ENCODE assay signal across 17 cellular contexts in genomic region chr4:40059362-40059761, GRCh38. TPM values are rescaled to one million over a fixed set of nuclear protein-coding genes. Genes with fewer than 3 reads are reported as not detected.
DNase-seq lines count a peak whose midpoint lies in the region; ATAC-seq, FAIRE-seq and TF ChIP-seq lines count a peak whose summit lies in the region.
"Had no signal": no experiment of that assay in that cellular context is flagged by ENCODE, and none has a peak within 500 bp of the region (broad histone marks: within the 10 kb centered on the region; RNA-seq: fewer than 3 reads in every experiment).

No MANE protein-coding gene starts in this region.

- peaks cover 32% of the 10 kb centered on the region for H3K4me1 Mint-ChIP-seq in activated CD4-positive, alpha-beta T cell treated with anti-CD3 and anti-CD28 coated beads for 36 hours
- H3K4me1 Mint-ChIP-seq in IgD-negative memory B cell (peaks cover 14 to 17% (median 17%) of the 10 kb centered on the region in 3 donors), nephron (peaks cover 27% of the 10 kb centered on the region)

- no peak overlapping the region for H3K27ac Mint-ChIP-seq in activated CD4-positive, alpha-beta T cell treated with anti-CD3 and anti-CD28 coated beads for 36 hours
- H3K27ac Mint-ChIP-seq in IgD-negative memory B cell (no peak overlapping the region), nephron (peak overlapping the region; percentile 14 to 92 (median 69))
- H3K27ac Mint-ChIP-seq: memory B cell had no signal

- POLR2A ChIA-PET in activated CD4-positive, alpha-beta T cell treated with anti-CD3 and anti-CD28 coated beads for 36 hours (lab: Charles Lee) = no interaction called here
- POLR2A ChIA-PET in GM12878 (lab: Charles Lee) = interaction anchor here (0.6 to 1.2 kb wide), 5 partner anchors 10 to 934 kb away, joined by 3 to 4 read pairs (median 3); no protein-coding TSS in a partner anchor

- H3K27ac ChIP-seq in GM12878 (ENCODE audit: control insufficient read depth, insufficient read depth) = no peak overlapping the region
- H3K27ac ChIP-seq: colonic mucosa had no signal

- no peak for TF ChIP-seq RAD21 in GM12878 (IDR thresholded peaks at IDR 0.05; ENCODE audit: insufficient read depth, low read depth, low read length)

- SMC1A ChIA-PET in GM12878 (lab: Charles Lee; ENCODE audit: uncharacterized antibody, unreplicated experiment) = interaction anchor here (0.9 to 4.3 kb wide), 10 partner anchors 12 to 563 kb away, joined by 3 to 17 read pairs (median 6); no protein-coding TSS in a partner anchor

- no peaks in the 10 kb centered on the region for H3K36me3 ChIP-seq in GM12878 (ENCODE audit: control insufficient read depth in 2 of 2, insufficient read depth in 2 of 2, low read length in 1 of 2)
- H3K36me3 ChIP-seq: colonic mucosa, uterus had no signal

- H3K36me3 Mint-ChIP-seq in activated CD4-positive, alpha-beta T cell treated with anti-CD3 and anti-CD28 coated beads for 36 hours (ENCODE audit: low read depth) = peaks cover 23% of the 10 kb centered on the region
- H3K36me3 Mint-ChIP-seq in IgD-negative memory B cell (peaks cover 3% of the 10 kb centered on the region), nephron (ENCODE audit: low read depth) (peaks cover 27% of the 10 kb centered on the region)

- no peaks in the 10 kb centered on the region for H3K27me3 Mint-ChIP-seq in activated CD4-positive, alpha-beta T cell treated with anti-CD3 and anti-CD28 coated beads for 36 hours
- H3K27me3 Mint-ChIP-seq in IgD-negative memory B cell (no peaks in the 10 kb centered on the region), nephron (ENCODE audit: low read depth) (no peaks in the 10 kb centered on the region)
- H3K27me3 Mint-ChIP-seq: memory B cell had no signal

- no peaks in the 10 kb centered on the region for H3K9me3 Mint-ChIP-seq in activated CD4-positive, alpha-beta T cell treated with anti-CD3 and anti-CD28 coated beads for 36 hours (ENCODE audit: low read depth)
- peaks cover 0 to 3% (median 0%) of the 10 kb centered on the region in 3 donors for H3K9me3 Mint-ChIP-seq in IgD-negative memory B cell
- no peaks in the 10 kb centered on the region for H3K9me3 Mint-ChIP-seq in nephron
- H3K9me3 Mint-ChIP-seq: memory B cell had no signal

- no peaks in the 10 kb centered on the region for H4K20me1 ChIP-seq in GM12878 (ENCODE audit: control insufficient read depth, insufficient read depth)

- no peak for ATAC-seq in activated CD4-positive, alpha-beta T cell treated with anti-CD3 and anti-CD28 coated beads for 36 hours
- ATAC-seq in GM12878 = no peak

- H2AFZ ChIP-seq in GM12878 (ENCODE audit: control insufficient read depth, low read depth, low read length) = no peak overlapping the region

- intact Hi-C loops in activated CD4-positive, alpha-beta T cell treated with anti-CD3 and anti-CD28 coated beads for 36 hours (cut with DNase I, micrococcal nuclease) = loop anchor here (5.0 to 10.0 kb wide), 7 partner anchors 63 to 783 kb away; no protein-coding TSS in a partner anchor
- intact Hi-C loops in GM12878 (cut with micrococcal nuclease; ENCODE audit: unreplicated experiment) = loop anchor here (5.0 kb wide), 4 partner anchors 73 to 493 kb away; no protein-coding TSS in a partner anchor

- H3K4me2 ChIP-seq in GM12878 (ENCODE audit: control insufficient read depth, insufficient read depth) = peak overlapping the region; percentile 99

- no TSS peak for BruUV-seq in GM12878 (replicated peaks; lab: Mats Ljungman, UMichigan)

- 97% methylated on average over 6 of the region's 6 CpGs for WGBS in GM12878 (ENCODE audit: insufficient coverage, insufficient replicate concordance, low lambda C conversion rate, missing lambda C conversion rate)

- peaks cover 10% of the 10 kb centered on the region for H3K4me1 ChIP-seq in GM12878 (ENCODE audit: control insufficient read depth, insufficient read depth, low read length)

- CTCF ChIA-PET in activated CD4-positive, alpha-beta T cell treated with anti-CD3 and anti-CD28 coated beads for 36 hours (lab: Charles Lee) = interaction anchor here (1.6 to 2.1 kb wide), 2 partner anchors 258 to 266 kb away, joined by 3 to 13 read pairs; no protein-coding TSS in a partner anchor
- CTCF ChIA-PET in GM12878 (lab: Yijun Ruan, JAX) = interaction anchor here (0.6 to 3.4 kb wide), 6 partner anchors 13 to 1739 kb away, joined by 3 to 15 read pairs (median 4); no protein-coding TSS in a partner anchor

- H3K27me3 ChIP-seq in GM12878 (replicated peaks in 1 of 2; ENCODE audit: control insufficient read depth in 2 of 2, insufficient read depth in 2 of 2, low read length in 1 of 2) = no peaks in the 10 kb centered on the region
- H3K27me3 ChIP-seq: colonic mucosa, uterus had no signal

- no peaks in the 10 kb centered on the region for H3K9me3 ChIP-seq in GM12878 (replicated peaks; ENCODE audit: control insufficient read depth, insufficient read depth, low read length)
- H3K9me3 ChIP-seq: colonic mucosa, uterus had no signal

- H3K79me2 ChIP-seq in GM12878 (ENCODE audit: control insufficient read depth, insufficient read depth, low read length) = peaks cover 23% of the 10 kb centered on the region

- RAD21 ChIA-PET in GM12878 (lab: Charles Lee; ENCODE audit: unreplicated experiment) = interaction anchor here (0.8 to 2.1 kb wide), 6 partner anchors 13 to 258 kb away, joined by 3 to 18 read pairs (median 4); no protein-coding TSS in a partner anchor

- H3K4me3 Mint-ChIP-seq in activated CD4-positive, alpha-beta T cell treated with anti-CD3 and anti-CD28 coated beads for 36 hours = peak overlapping the region; percentile 32
- peak overlapping the region; percentile 20 to 98 (median 38) for H3K4me3 Mint-ChIP-seq in IgD-negative memory B cell
- H3K4me3 Mint-ChIP-seq in nephron = peak overlapping the region; percentile 73 to 82 (median 81)

- no peak overlapping the region for H3K9ac ChIP-seq in GM12878 (ENCODE audit: control insufficient read depth, insufficient read depth, low read length)

- no peak for TF ChIP-seq POLR2A in GM12878 (IDR thresholded peaks at IDR 0.05; ENCODE audit: low read depth, low read length)

- in situ Hi-C loops in GM12878 (cut with MboI) = no loop called here

- no peak for TF ChIP-seq EP300 in GM12878 (IDR thresholded peaks at IDR 0.05; ENCODE audit: borderline replicate concordance in 1 of 2, control insufficient read depth in 1 of 2, low read depth in 2 of 2, low read length in 2 of 2)

- TF ChIP-seq CTCF in GM12878 (IDR thresholded peaks at IDR 0.05 in 2 of 3, conservative IDR thresholded peaks at IDR 0.05 in 1 of 3; ENCODE audit: control insufficient read depth in 2 of 3, extremely low read depth in 1 of 3, insufficient read depth in 1 of 3, low read depth in 3 of 3, low read length in 3 of 3) (no peak), nephron (IDR thresholded peaks at IDR 0.05; ENCODE audit: unreplicated experiment in 3 of 3) (no peak)

- no peak for DNase-seq in activated CD4-positive, alpha-beta T cell treated with anti-CD3 and anti-CD28 coated beads for 36 hours
- DNase-seq in activated CD4-positive, alpha-beta T cell treated with anti-CD3 and anti-CD28 coated beads, Interleukin-2, amount 50 U/mL, for 48 hours = no peak
- no peak for DNase-seq in GM12878 (ENCODE audit: low read depth, low spot score)
- no peak for DNase-seq in NK-92 (lab: John Stamatoyannopoulos, UW; ENCODE audit: unreplicated experiment)
- no peak for DNase-seq in superior temporal gyrus (ENCODE audit: extremely low spot score)
- DNase-seq in HuH-7 (ENCODE audit: low spot score) = no peak
- DNase-seq: activated gamma-delta T cell treated with Interleukin-2 at 50 U/mL for 16 hours; colonic mucosa; DMS153; KBM-7; NCI-H1930; NK-92 treated with Interleukin-12 subunit alpha and Interleukin-12 subunit beta, amount 100 ng/mL, for 24 hours; stimulated activated CD4-positive, alpha-beta T cell treated with anti-CD3 and anti-CD28 coated beads, Interleukin-1b, Interleukin-23, amount 100 ng/mL, for 48 hours; uterus had no signal

- FAIRE-seq in GM12878 (lab: Jason Lieb, UNC) = no peak

- no peak overlapping the region for H3K4me3 ChIP-seq in GM12878
- H3K4me3 ChIP-seq: colonic mucosa, uterus had no signal

TF ChIP-seq in GM12878, 131 proteins besides CTCF, POLR2A, EP300 and RAD21 (continues in another document):
- TF ChIP-seq CHD1 (IDR thresholded peaks at IDR 0.05; ENCODE audit: low read depth, low read length) (no peak), HDAC6 (IDR thresholded peaks at IDR 0.05; ENCODE audit: unreplicated experiment) (no peak)
- TF ChIP-seq, protein P1, sequence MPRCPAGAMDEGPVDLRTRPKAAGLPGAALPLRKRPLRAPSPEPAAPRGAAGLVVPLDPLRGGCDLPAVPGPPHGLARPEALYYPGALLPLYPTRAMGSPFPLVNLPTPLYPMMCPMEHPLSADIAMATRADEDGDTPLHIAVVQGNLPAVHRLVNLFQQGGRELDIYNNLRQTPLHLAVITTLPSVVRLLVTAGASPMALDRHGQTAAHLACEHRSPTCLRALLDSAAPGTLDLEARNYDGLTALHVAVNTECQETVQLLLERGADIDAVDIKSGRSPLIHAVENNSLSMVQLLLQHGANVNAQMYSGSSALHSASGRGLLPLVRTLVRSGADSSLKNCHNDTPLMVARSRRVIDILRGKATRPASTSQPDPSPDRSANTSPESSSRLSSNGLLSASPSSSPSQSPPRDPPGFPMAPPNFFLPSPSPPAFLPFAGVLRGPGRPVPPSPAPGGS (IDR thresholded peaks at IDR 0.05; ENCODE audit: borderline replicate concordance, insufficient read depth, low read depth, low read length, poor library complexity, severe bottlenecking) = no peak

RNA-seq across cellular contexts. Expression of gene N4BP2, which starts 2.7 kb away (rescaled TPM):
- total RNA-seq in activated CD4-positive, alpha-beta T cell treated with anti-CD3 and anti-CD28 coated beads for 36 hours = 10 to 100 TPM; 16.2 to 23.2 TPM
- 6.1 TPM for polyA plus RNA-seq in IgD-negative memory B cell
- total RNA-seq in GM12878 (2013; cell fraction: nucleolus; rRNA removed) = 47.5 and 52.4 TPM in 2 replicates
- 9.0 and 11.0 TPM in 2 replicates for total RNA-seq in GM12878 (2014; rRNA removed)
- total RNA-seq in GM12878 (2014; rRNA removed; fragmentation: Illumina TruSeq; extraction: Trizol) = 16.1 and 16.6 TPM in 2 replicates
- 10.6 and 10.9 TPM in 2 replicates for total RNA-seq in GM12878 (2021)
- polyA plus RNA-seq in GM12878 (2011; ENCODE audit: low read depth) = 2.2 TPM
- polyA plus RNA-seq in GM12878 (2011; rRNA removed) = 7.9 and 14.8 TPM in 2 replicates
- 2.2 and 2.8 TPM in 2 replicates for polyA plus RNA-seq in GM12878 (2011; cell fraction: cytosol; rRNA removed)
- 3.1 and 3.8 TPM in 2 replicates for polyA plus RNA-seq in GM12878 (2011; cell fraction: nucleus; rRNA removed)
- 3.9 and 4.0 TPM in 2 replicates for polyA plus RNA-seq in GM12878 (2012)
- 11.3 and 12.6 TPM in 2 replicates for polyA plus RNA-seq in GM12878 (2014; fragmentation: Illumina TruSeq; extraction: Trizol)
- polyA plus RNA-seq in GM12878 (2014; fragmentation: Nextera tagmentation; extraction: Ambion mirVana) = 1 to 10 TPM; 2.3 to 3.6 TPM
- 4.2 and 5.8 TPM in 2 replicates for polyA plus RNA-seq in GM12878 (2014; rRNA removed)
- 10 to 100 TPM; 15.0 to 18.7 TPM for polyA plus RNA-seq in GM12878 (2016; fragmentation: Nextera tagmentation; extraction: Ambion mirVana)
- polyA minus RNA-seq in GM12878 (2011; rRNA and poly(A)+ RNA removed) = 10.6 and 12.1 TPM in 2 replicates
- 7.1 and 10.6 TPM in 2 replicates for polyA minus RNA-seq in GM12878 (2011; cell fraction: cytosol; rRNA and poly(A)+ RNA removed)
- 6.4 and 8.3 TPM in 2 replicates for polyA minus RNA-seq in GM12878 (2011; cell fraction: nucleus; rRNA and poly(A)+ RNA removed)

Comparison
In these comparisons a context has a peak if more than half of its experiments do, and no peak if none do; other contexts are left out.
1. H3K27ac Mint-ChIP-seq: peak in nephron (3 of 3); none in activated CD4-positive, alpha-beta T cell treated with anti-CD3 and anti-CD28 coated beads for 36 hours (single experiment) and IgD-negative memory B cell (0 of 3).
2. Peak in every context shown above with its lines, with median percentiles within 50 percentile points of each other: H3K4me3 Mint-ChIP-seq.